27 cellular contexts compared by ENCODE assay signal in the genomic region with DNA sequence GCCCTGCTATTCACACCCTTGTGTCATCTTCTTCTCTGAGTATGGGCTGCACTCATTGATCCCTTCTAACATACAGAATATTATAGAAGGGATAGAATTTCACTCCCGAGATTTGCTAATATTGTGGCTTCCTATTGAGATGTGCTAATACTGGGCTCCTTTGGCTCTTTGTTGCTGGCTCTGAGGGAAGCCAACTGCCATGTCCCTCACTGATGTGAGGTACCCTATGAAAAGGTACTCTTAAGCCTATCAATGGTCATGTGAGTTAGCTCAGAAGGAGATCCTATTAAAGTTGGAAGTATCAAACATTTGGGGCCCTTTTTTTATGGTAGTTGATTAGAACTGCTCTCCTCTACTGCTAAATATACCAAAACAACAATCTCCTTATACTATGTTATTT.
"Had no signal": no experiment of that assay in that cellular context is flagged by ENCODE, and none has a peak within 500 bp of the region (broad histone marks: within the 10 kb centered on the region; RNA-seq: fewer than 3 reads in every experiment).

No MANE protein-coding gene starts in this region.

- H3K27me3 Mint-ChIP-seq: natural killer cell treated with Interleukin-12 subunit alpha and Interleukin-12 subunit beta and Interleukin-15 and Interleukin-18, amount 100 ng/mL, for 72 hours; stimulated activated naive B cell treated with anti-CD40 and anti-IgM and Interleukin-4, amounts not matched to agents 10 μg/mL and 1 μg/mL and 100 μg/mL, for 72 hours; stimulated activated naive CD8-positive, alpha-beta T cell treated with anti-CD3 and anti-CD28 coated beads, Interleukin-15, Interleukin-2, amounts not matched to agents 100 ng/mL and 50 ng/mL, for 24 hours had no signal

- ATAC-seq: natural killer cell treated with Interleukin-12 subunit alpha and Interleukin-12 subunit beta and Interleukin-15 and Interleukin-18, amount 100 ng/mL, for 72 hours; pancreas; right cardiac atrium; right lobe of liver; stimulated activated effector memory CD8-positive, alpha-beta T cell treated with anti-CD3 and anti-CD28 coated beads, Interleukin-12 subunit alpha, Interleukin-12 subunit beta, amount 100 ng/mL, for 72 hours; stimulated activated naive B cell treated with anti-CD40 and anti-IgM and Interleukin-4, amounts not matched to agents 10 μg/mL and 1 μg/mL and 100 μg/mL, for 72 hours had no signal

- H3K4me1 Mint-ChIP-seq: neural crest cell; stimulated activated effector memory CD8-positive, alpha-beta T cell treated with anti-CD3 and anti-CD28 coated beads, Interleukin-12 subunit alpha, Interleukin-12 subunit beta, amount 100 ng/mL, for 72 hours; stimulated activated naive B cell treated with anti-CD40 and anti-IgM and Interleukin-4, amounts not matched to agents 10 μg/mL and 1 μg/mL and 100 μg/mL, for 72 hours had no signal

- H3K9me3 ChIP-seq: neutrophil, pancreas, prostate gland, right lobe of liver, thyroid gland, vagina had no signal

- H3K4me3 ChIP-seq: pancreas, prostate gland, right lobe of liver, sigmoid colon, stomach, thoracic aorta, thyroid gland, tibial nerve, upper lobe of left lung, vagina had no signal

- H3K36me3 Mint-ChIP-seq: stimulated activated effector memory CD8-positive, alpha-beta T cell treated with anti-CD3 and anti-CD28 coated beads, Interleukin-12 subunit alpha, Interleukin-12 subunit beta, amount 100 ng/mL, for 72 hours had no signal

- H3K4me3 Mint-ChIP-seq: natural killer cell treated with Interleukin-12 subunit alpha and Interleukin-12 subunit beta and Interleukin-15 and Interleukin-18, amount 100 ng/mL, for 72 hours; nephron progenitor cell; neural crest cell; stimulated activated effector memory CD8-positive, alpha-beta T cell treated with anti-CD3 and anti-CD28 coated beads, Interleukin-12 subunit alpha, Interleukin-12 subunit beta, amount 100 ng/mL, for 72 hours; stimulated activated naive B cell treated with anti-CD40 and anti-IgM and Interleukin-4, amounts not matched to agents 10 μg/mL and 1 μg/mL and 100 μg/mL, for 72 hours; stimulated activated naive CD8-positive, alpha-beta T cell treated with anti-CD3 and anti-CD28 coated beads, Interleukin-15, Interleukin-2, amounts not matched to agents 100 ng/mL and 50 ng/mL, for 24 hours had no signal

- H3K27me3 ChIP-seq: neutrophil, pancreas, right lobe of liver, sigmoid colon, stomach, thyroid gland, tibial nerve, upper lobe of left lung, vagina had no signal

- DNase-seq: nephron progenitor cell; nucleus accumbens; pancreas; retina; right cardiac atrium; right lobe of liver; sigmoid colon; small intestine; stimulated activated CD4-positive, alpha-beta T cell treated with anti-CD3 and anti-CD28 coated beads, Interleukin-15, amount 100 ng/mL, for 24 hours; stimulated activated CD4-positive, alpha-beta T cell treated with anti-CD3 and anti-CD28 coated beads, Interleukin-2, amount 100 ng/mL, for 24 hours; stimulated activated CD4-positive, alpha-beta T cell treated with anti-CD3 and anti-CD28 coated beads, Interleukin-2, amount 100 ng/mL, for 48 hours; stimulated activated CD4-positive, alpha-beta T cell treated with anti-CD3 and anti-CD28 coated beads, Interleukin-4, amount 100 ng/mL, for 24 hours; stimulated activated naive B cell treated with anti-CD40 and anti-IgM and Interleukin-4, amounts not matched to agents 10 μg/mL and 1 μg/mL and 100 μg/mL, for 72 hours; stimulated activated naive CD4-positive, alpha-beta T cell treated with Interleukin-2 at 50 U/mL for 16 hours; stomach; thyroid gland; trophoblast cell; upper lobe of left lung had no signal

- H3K36me3 ChIP-seq: neutrophil, prostate gland, right lobe of liver, sigmoid colon, stomach, thoracic aorta, thyroid gland, tibial nerve, upper lobe of left lung, vagina had no signal

- H3K27ac Mint-ChIP-seq: natural killer cell treated with Interleukin-12 subunit alpha and Interleukin-12 subunit beta and Interleukin-15 and Interleukin-18, amount 100 ng/mL, for 72 hours; nephron progenitor cell; stimulated activated effector memory CD8-positive, alpha-beta T cell treated with anti-CD3 and anti-CD28 coated beads, Interleukin-12 subunit alpha, Interleukin-12 subunit beta, amount 100 ng/mL, for 72 hours; stimulated activated naive B cell treated with anti-CD40 and anti-IgM and Interleukin-4, amounts not matched to agents 10 μg/mL and 1 μg/mL and 100 μg/mL, for 72 hours; stimulated activated naive CD8-positive, alpha-beta T cell treated with anti-CD3 and anti-CD28 coated beads, Interleukin-15, Interleukin-2, amounts not matched to agents 100 ng/mL and 50 ng/mL, for 24 hours had no signal

- H3K27ac ChIP-seq: neutrophil, pancreas, prostate gland, right lobe of liver, sigmoid colon, stomach, thoracic aorta, thyroid gland, tibial nerve, upper lobe of left lung, vagina had no signal

- H3K4me1 ChIP-seq: pancreas, prostate gland, right lobe of liver, sigmoid colon, stomach, thyroid gland, tibial nerve, upper lobe of left lung, vagina had no signal
